5 cellular contexts compared by ENCODE assay signal in the genomic region with DNA sequence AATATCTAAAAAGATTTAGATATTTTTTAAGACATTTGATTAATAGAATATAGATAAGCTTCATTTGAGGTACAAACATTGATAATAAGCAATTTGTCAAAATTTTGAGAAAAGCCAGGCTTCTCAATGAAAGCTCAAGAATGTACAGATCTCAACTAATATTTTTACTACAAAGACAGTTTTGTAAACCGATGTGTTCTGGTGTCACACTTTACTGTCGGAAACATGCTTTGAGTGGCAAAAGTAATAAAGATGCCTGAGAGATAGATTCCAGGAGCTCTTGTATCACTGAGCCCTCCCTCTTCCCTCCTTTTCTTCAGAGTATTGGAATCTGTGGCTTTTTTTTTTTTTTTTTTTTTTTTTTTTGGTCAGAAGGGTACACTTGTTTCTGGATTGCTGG.
"Had no signal": no experiment of that assay in that cellular context is flagged by ENCODE, and none has a peak within 500 bp of the region (broad histone marks: within the 10 kb centered on the region; RNA-seq: fewer than 3 reads in every experiment).

No MANE protein-coding gene starts in this region.

- H3K4me3 ChIP-seq: GM23338 had no signal

- ATAC-seq: GM23338, HepG2 had no signal

- H2AFZ ChIP-seq: GM23338 had no signal

- H3K4me2 ChIP-seq: GM23338 had no signal

- H3K27ac ChIP-seq: HL-60 had no signal

- DNase-seq: H9, HCEC 1CT had no signal
